Comparison of ENCODE assay signal across 8 cellular contexts in genomic region chr15:81939604-81940440, GRCh38.
A peak's percentile ranks its signal among the peaks of the same experiment; 100 is the strongest.
DNase-seq lines count a peak whose midpoint lies in the region; ATAC-seq and TF ChIP-seq lines count a peak whose summit lies in the region.

No MANE protein-coding gene starts in this region.

- no peak for TF ChIP-seq POLR2A in upper lobe of left lung (IDR thresholded peaks at IDR 0.05)

- H3K27me3 ChIP-seq in H7 (ENCODE audit: control insufficient read depth, insufficient read depth, low read length), result no peaks in the 10 kb centered on the region
- H3K27me3 ChIP-seq in SJCRH30, result no peaks in the 10 kb centered on the region
- H3K27me3 ChIP-seq in upper lobe of left lung, result no peaks in the 10 kb centered on the region

- 36 to 37% methylated on average over 5 of the region's 5 CpGs for whole genome bisulfite sequencing in upper lobe of left lung, 2 donors

- H3K36me3 ChIP-seq in H7 (replicated peaks; ENCODE audit: control insufficient read depth, insufficient read depth, low read length) (no peaks in the 10 kb centered on the region), SJCRH30 (no peaks in the 10 kb centered on the region), upper lobe of left lung (no peaks in the 10 kb centered on the region)

- H3K4me3 ChIP-seq in H7 (ENCODE audit: insufficient read depth, low read depth, low read length), result no peak overlapping the region
- no peak overlapping the region for H3K4me3 ChIP-seq in SJCRH30
- no peak overlapping the region for H3K4me3 ChIP-seq in upper lobe of left lung

- DNase-seq in D341Med (ENCODE audit: low spot score), result peak; percentile 41
- peak; percentile 53 for DNase-seq in H7
- DNase-seq in SJCRH30, result peak; percentile 48 to 86
- DNase-seq in foreskin melanocyte, result peak; percentile 55
- no peak for DNase-seq in upper lobe of left lung
- no peak for DNase-seq in mesenteric fat pad (ENCODE audit: low spot score)

- H3K27ac ChIP-seq in SJCRH30, result peak overlapping the region; percentile 46
- H3K27ac ChIP-seq in upper lobe of left lung, result no peak overlapping the region

- ATAC-seq in upper lobe of left lung (ENCODE audit: low FRiP score in 2 of 2) (no peak), HG02973 (IDR thresholded peaks at IDR 0.05; ENCODE audit: unreplicated experiment) (no peak), HG03139 (IDR thresholded peaks at IDR 0.05; ENCODE audit: unreplicated experiment) (no peak)

- TF ChIP-seq EP300 in upper lobe of left lung (IDR thresholded peaks at IDR 0.05), result no peak

- H3K4me1 ChIP-seq in SJCRH30 (peaks cover 17% of the 10 kb centered on the region), upper lobe of left lung (no peaks in the 10 kb centered on the region)

- H3K9me3 ChIP-seq in SJCRH30 (replicated peaks) (no peaks in the 10 kb centered on the region), upper lobe of left lung (peaks cover 5 to 12% (median 9%) of the 10 kb centered on the region in 4 donors)

- peak in 4 of 6 experiments; percentile 18 to 41 (median 31) for TF ChIP-seq CTCF in upper lobe of left lung (IDR thresholded peaks at IDR 0.05)

Comparison
In these comparisons a context has a peak if more than half of its experiments do, and no peak if none do; other contexts are left out.
1. DNase-seq: peak in D341Med (single experiment), H7 (single experiment), SJCRH30 (2 of 2) and foreskin melanocyte (single experiment); none in upper lobe of left lung (0 of 2) and mesenteric fat pad (single experiment).